ENCODE assay signal across 1 cellular context in genomic region chr14:68561531-68562007, GRCh38.
A peak's percentile ranks its signal among the peaks of the same experiment; 100 is the strongest.
TF ChIP-seq lines count a peak whose summit lies in the region.

No MANE protein-coding gene starts in this region.

TF ChIP-seq in HepG2, 621 proteins besides CTCF, POLR2A, EP300 and RAD21 (continued from another document and continues in another):
- no peak for TF ChIP-seq ZNF280D (CRISPR knock-in tag; IDR thresholded peaks at IDR 0.05)
- TF ChIP-seq GPBP1L1 (CRISPR knock-in tag; IDR thresholded peaks at IDR 0.05) = no peak
- TF ChIP-seq ZBTB1 (CRISPR knock-in tag; IDR thresholded peaks at IDR 0.05; ENCODE audit: borderline replicate concordance) = no peak
- TF ChIP-seq ZNF263 (CRISPR knock-in tag; IDR thresholded peaks at IDR 0.05) = peak; percentile 77
- peak; percentile 76; the same call in 1 of the 2 replicates for TF ChIP-seq ZNF280B (CRISPR knock-in tag; IDR thresholded peaks at IDR 0.05; ENCODE audit: borderline replicate concordance)
- no peak for TF ChIP-seq NR2F6 (IDR thresholded peaks at IDR 0.05)
- peak; percentile 64 for TF ChIP-seq NR2F6 (CRISPR knock-in tag; IDR thresholded peaks at IDR 0.05)
- no peak for TF ChIP-seq REPIN1 (CRISPR knock-in tag; IDR thresholded peaks at IDR 0.05; ENCODE audit: borderline replicate concordance, low read depth)
- TF ChIP-seq HNF4G (IDR thresholded peaks at IDR 0.05; ENCODE audit: borderline replicate concordance, low read depth, low read length) = 0 out of 2 replicates have a peak, but pooled peaks have one; percentile 44
- no peak; the same call in 1 of the 2 replicates for TF ChIP-seq HNF4G (CRISPR knock-in tag; IDR thresholded peaks at IDR 0.05; ENCODE audit: borderline replicate concordance, low read depth)
- TF ChIP-seq PRPF4 (IDR thresholded peaks at IDR 0.05; ENCODE audit: low read depth, low read length, poor library complexity, severe bottlenecking) = no peak
- TF ChIP-seq ZNF138 (CRISPR knock-in tag; IDR thresholded peaks at IDR 0.05; ENCODE audit: low read depth) = no peak
- TF ChIP-seq BCL3 (CRISPR knock-in tag; IDR thresholded peaks at IDR 0.05) = no peak
- TF ChIP-seq MNT (IDR thresholded peaks at IDR 0.05) = 0 out of 2 replicates have a peak, but pooled peaks have one; percentile 40
- no peak for TF ChIP-seq HNRNPLL (IDR thresholded peaks at IDR 0.05; ENCODE audit: low read depth, low read length, poor library complexity, severe bottlenecking)
- no peak for TF ChIP-seq ZBTB37 (CRISPR knock-in tag; IDR thresholded peaks at IDR 0.05)
- peak; percentile 56 for TF ChIP-seq PAXIP1 (CRISPR knock-in tag; conservative IDR thresholded peaks at IDR 0.05)
- 0 out of 2 replicates have a peak, but pooled peaks have one; percentile 17 for TF ChIP-seq MIXL1 (CRISPR knock-in tag; IDR thresholded peaks at IDR 0.05)
- TF ChIP-seq TRIM24 (CRISPR knock-in tag; IDR thresholded peaks at IDR 0.05) = no peak
- no peak for TF ChIP-seq ZNF235 (CRISPR knock-in tag; IDR thresholded peaks at IDR 0.05; ENCODE audit: borderline replicate concordance)
- no peak for TF ChIP-seq GLMP (CRISPR knock-in tag; IDR thresholded peaks at IDR 0.05; ENCODE audit: borderline replicate concordance)
- peak; percentile 18; the same call in 1 of the 2 replicates for TF ChIP-seq ZNF788 (CRISPR knock-in tag; IDR thresholded peaks at IDR 0.05; ENCODE audit: borderline replicate concordance)
- no peak for TF ChIP-seq NAIF1 (CRISPR knock-in tag; IDR thresholded peaks at IDR 0.05; ENCODE audit: borderline replicate concordance)
- no peak for TF ChIP-seq SALL2 (CRISPR knock-in tag; IDR thresholded peaks at IDR 0.05)
- TF ChIP-seq MAX (IDR thresholded peaks at IDR 0.05) = peak; percentile 78; the same call in 1 of the 2 replicates
- TF ChIP-seq ZFP37 (CRISPR knock-in tag; IDR thresholded peaks at IDR 0.05; ENCODE audit: borderline replicate concordance) = 0 out of 2 replicates have a peak, but pooled peaks have one; percentile 47
- peak; percentile 54 for TF ChIP-seq FOXA3 (CRISPR knock-in tag; IDR thresholded peaks at IDR 0.05)
- TF ChIP-seq KLF12 (CRISPR knock-in tag; IDR thresholded peaks at IDR 0.05; ENCODE audit: borderline replicate concordance) = 0 out of 2 replicates have a peak, but pooled peaks have one; percentile 29
- TF ChIP-seq GTF3A (CRISPR knock-in tag; conservative IDR thresholded peaks at IDR 0.05) = no peak
- TF ChIP-seq PHF5A (CRISPR knock-in tag; IDR thresholded peaks at IDR 0.05; ENCODE audit: low read depth, unreplicated experiment) = no peak
- TF ChIP-seq SAP130 (CRISPR knock-in tag; IDR thresholded peaks at IDR 0.05; ENCODE audit: low read depth) = peak; percentile 57
- peak; percentile 67; the same call in 1 of the 2 replicates for TF ChIP-seq DZIP1 (CRISPR knock-in tag; IDR thresholded peaks at IDR 0.05)
- TF ChIP-seq SP5 (CRISPR knock-in tag; IDR thresholded peaks at IDR 0.05; ENCODE audit: borderline replicate concordance, low read depth) = peak; percentile 52; the same call in 1 of the 2 replicates
- no peak for TF ChIP-seq ZNF570 (CRISPR knock-in tag; IDR thresholded peaks at IDR 0.05; ENCODE audit: borderline replicate concordance)
- 0 out of 2 replicates have a peak, but pooled peaks have one; percentile 38 for TF ChIP-seq KAT8 (CRISPR knock-in tag; IDR thresholded peaks at IDR 0.05)
